13 cellular contexts compared by ENCODE assay signal in the genomic region with DNA sequence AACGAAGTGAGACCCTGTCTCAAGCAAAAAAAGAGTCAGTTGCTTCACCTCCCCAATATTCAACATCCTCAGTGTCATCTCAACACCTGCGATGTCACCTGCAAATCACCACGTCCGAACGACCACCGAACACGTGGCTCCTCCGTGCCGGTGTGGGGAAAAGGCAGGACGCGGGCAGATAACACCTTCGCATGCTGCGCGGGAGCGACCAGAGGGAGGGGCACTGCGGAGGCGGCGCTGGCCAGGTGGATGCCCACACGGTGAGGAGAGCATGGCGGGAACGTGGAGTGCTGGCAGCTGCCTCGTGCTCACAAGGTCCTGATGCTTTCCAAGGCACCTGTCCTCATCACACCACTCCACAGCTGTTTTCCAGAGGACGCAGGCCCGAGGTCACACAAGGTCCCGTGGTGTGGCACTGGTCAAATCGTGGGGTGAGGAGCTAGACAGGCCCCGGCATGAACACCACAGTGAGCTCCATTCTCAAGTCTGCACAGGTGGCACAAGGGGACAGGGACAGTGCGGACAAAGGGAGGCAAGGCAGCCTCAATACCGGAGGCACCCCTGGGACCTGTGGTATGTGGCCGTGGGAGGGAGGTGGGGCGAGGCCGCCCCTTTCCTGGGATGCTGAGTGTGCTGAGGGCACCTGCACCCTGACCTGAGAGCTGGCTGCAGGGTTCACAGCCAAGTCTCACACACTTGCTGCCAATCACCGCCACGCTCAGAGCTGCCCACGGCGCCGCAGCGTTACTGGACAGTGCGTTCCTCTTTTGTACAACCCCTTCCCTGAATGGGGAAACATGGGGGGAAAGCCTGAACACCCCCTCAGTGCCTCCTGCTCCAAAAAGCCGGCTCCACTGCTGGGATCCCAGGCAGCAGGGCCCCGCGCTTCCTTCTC. TPM values are rescaled to one million over a fixed set of nuclear protein-coding genes. Genes with fewer than 3 reads are reported as not detected.
A peak's percentile ranks its signal among the peaks of the same experiment; 100 is the strongest.
DNase-seq lines count a peak whose midpoint lies in the region; ATAC-seq, FAIRE-seq and TF ChIP-seq lines count a peak whose summit lies in the region.
"Had no signal": no experiment of that assay in that cellular context is flagged by ENCODE, and none has a peak within 500 bp of the region (broad histone marks: within the 10 kb centered on the region; RNA-seq: fewer than 3 reads in every experiment).

No MANE protein-coding gene starts in this region.

- WGBS in GM12878 (ENCODE audit: insufficient coverage, insufficient replicate concordance, low lambda C conversion rate, missing lambda C conversion rate), result 93% methylated on average over 42 of the region's 42 CpGs
- WGBS in neuronal stem cell (ENCODE audit: extremely low coverage in 2 of 2, insufficient read length in 2 of 2, insufficient replicate concordance in 1 of 2), 2 donors, result no CpG with 5 or more reads among the region's 42 CpGs
- 92 to 94% methylated on average over 42 of the region's 42 CpGs for WGBS in aorta, 2 donors

- H3K18ac ChIP-seq in neuronal stem cell (ENCODE audit: low read length), result no peak overlapping the region

- H2BK15ac ChIP-seq in neuronal stem cell (ENCODE audit: low read length), result no peak overlapping the region

- FAIRE-seq in GM12878 (lab: Jason Lieb, UNC), result no peak
- FAIRE-seq: A549, H54 had no signal

- intact Hi-C loops in GM12878 (cut with micrococcal nuclease; ENCODE audit: unreplicated experiment) (no loop called here), aorta (cut with DNase I) (no loop called here)

- no peak overlapping the region for H3K4ac ChIP-seq in neuronal stem cell (ENCODE audit: low read length)

- H3K79me2 ChIP-seq in GM12878 (ENCODE audit: control insufficient read depth, insufficient read depth, low read length), result no peaks in the 10 kb centered on the region

- H3K27me3 ChIP-seq in GM12878 (replicated peaks in 1 of 2; ENCODE audit: control insufficient read depth in 2 of 2, insufficient read depth in 2 of 2, low read length in 1 of 2), result no peaks in the 10 kb centered on the region
- H3K27me3 ChIP-seq in neuronal stem cell (ENCODE audit: control insufficient read depth in 3 of 3, insufficient read depth in 3 of 3, low read depth in 1 of 3, low read length in 3 of 3), result no peaks in the 10 kb centered on the region
- no peaks in the 10 kb centered on the region for H3K27me3 ChIP-seq in aorta (ENCODE audit: control insufficient read depth in 1 of 2, insufficient read depth in 2 of 2, low read length in 1 of 2)
- H3K27me3 ChIP-seq in Peyer's patch, result no peaks in the 10 kb centered on the region
- H3K27me3 ChIP-seq: BE2C had no signal

- H3K14ac ChIP-seq in neuronal stem cell (ENCODE audit: low read length), result no peak overlapping the region

- RAD21 ChIA-PET in GM12878 (lab: Charles Lee; ENCODE audit: unreplicated experiment), result no interaction called here

- ATAC-seq in GM12878 (no peak), aorta (ENCODE audit: low FRiP score) (peak; percentile 25)
- ATAC-seq in activated naive CD4-positive, alpha-beta T cell treated with anti-CD3 and anti-CD28 coated beads, Interleukin-2, amount 50 U/mL, for 72 hours, result no peak
- ATAC-seq: A549 had no signal

- H2BK5ac ChIP-seq in neuronal stem cell (ENCODE audit: low read length), result no peak overlapping the region

- TF ChIP-seq POLR2A in GM12878 (IDR thresholded peaks at IDR 0.05; ENCODE audit: low read depth, low read length) (0 out of 2 replicates have a peak, but pooled peaks have one; percentile 11), Peyer's patch (IDR thresholded peaks at IDR 0.05) (no peak)

- peaks cover 11% of the 10 kb centered on the region for H3K79me1 ChIP-seq in neuronal stem cell (ENCODE audit: low read depth, low read length)

- peaks cover 0 to 24% of the 10 kb centered on the region in 2 donors for H3K36me3 Mint-ChIP-seq in activated naive CD4-positive, alpha-beta T cell treated with anti-CD3 and anti-CD28 coated beads, Interleukin-2, amount 50 U/mL, for 72 hours

- no peak overlapping the region for H3K4me3 ChIP-seq in GM12878
- no peak overlapping the region for H3K4me3 ChIP-seq in neuronal stem cell (ENCODE audit: low read length in 2 of 2)
- no peak overlapping the region for H3K4me3 ChIP-seq in aorta (ENCODE audit: low read length in 2 of 2)
- no peak overlapping the region for H3K4me3 ChIP-seq in Peyer's patch
- H3K4me3 ChIP-seq: A549 had no signal

- H4K20me1 ChIP-seq in GM12878 (ENCODE audit: control insufficient read depth, insufficient read depth), result no peaks in the 10 kb centered on the region

- no peak for TF ChIP-seq RAD21 in GM12878 (IDR thresholded peaks at IDR 0.05; ENCODE audit: insufficient read depth, low read depth, low read length)

- no peaks in the 10 kb centered on the region for H3K9me3 Mint-ChIP-seq in activated naive CD4-positive, alpha-beta T cell treated with anti-CD3 and anti-CD28 coated beads, Interleukin-2, amount 50 U/mL, for 72 hours

- TF ChIP-seq CTCF in GM12878 (IDR thresholded peaks at IDR 0.05 in 2 of 3, conservative IDR thresholded peaks at IDR 0.05 in 1 of 3; ENCODE audit: control insufficient read depth in 2 of 3, extremely low read depth in 1 of 3, insufficient read depth in 1 of 3, low read depth in 3 of 3, low read length in 3 of 3), result no peak
- TF ChIP-seq CTCF in Peyer's patch (IDR thresholded peaks at IDR 0.05), result no peak

- SMC1A ChIA-PET in GM12878 (lab: Charles Lee; ENCODE audit: uncharacterized antibody, unreplicated experiment), result no interaction called here

- DNase-seq in CD1c-positive myeloid dendritic cell (ENCODE audit: extremely low spot score), result peak; percentile 21
- DNase-seq in GM12878 (ENCODE audit: low read depth, low spot score), result no peak
- no peak for DNase-seq in neuronal stem cell (ENCODE audit: low spot score)
- DNase-seq in aorta, result no peak
- DNase-seq in activated naive CD4-positive, alpha-beta T cell treated with anti-CD3 and anti-CD28 coated beads, Interleukin-2, amount 50 U/mL, for 72 hours (ENCODE audit: low spot score in 2 of 2), result no peak
- no peak for DNase-seq in Peyer's patch
- DNase-seq: BE2C, DMS53, GF-D8 had no signal

- no peak for TF ChIP-seq EP300 in GM12878 (IDR thresholded peaks at IDR 0.05; ENCODE audit: borderline replicate concordance in 1 of 2, control insufficient read depth in 1 of 2, low read depth in 2 of 2, low read length in 2 of 2)

- no TSS peak for BruUV-seq in GM12878 (replicated peaks; lab: Mats Ljungman, UMichigan)

- no peak overlapping the region for H2BK120ac ChIP-seq in neuronal stem cell (ENCODE audit: low read depth, low read length)

- H3K4me2 ChIP-seq in GM12878 (ENCODE audit: control insufficient read depth, insufficient read depth), result no peak overlapping the region
- no peak overlapping the region for H3K4me2 ChIP-seq in neuronal stem cell (ENCODE audit: insufficient read depth, low read length, poor library complexity, severe bottlenecking)
- H3K4me2 ChIP-seq: A549 had no signal

- no peaks in the 10 kb centered on the region for H3K4me1 ChIP-seq in GM12878 (ENCODE audit: control insufficient read depth, insufficient read depth, low read length)
- no peaks in the 10 kb centered on the region for H3K4me1 ChIP-seq in neuronal stem cell (ENCODE audit: control insufficient read depth in 2 of 2, insufficient read depth in 1 of 2, low read depth in 1 of 2, low read length in 2 of 2)
- no peaks in the 10 kb centered on the region for H3K4me1 ChIP-seq in aorta (ENCODE audit: control insufficient read depth in 1 of 2, insufficient read depth in 2 of 2, low read length in 2 of 2)
- H3K4me1 ChIP-seq in Peyer's patch, result no peaks in the 10 kb centered on the region
- H3K4me1 ChIP-seq: BE2C had no signal

- CTCF ChIA-PET in GM12878 (lab: Yijun Ruan, JAX), result no interaction called here

- no peak overlapping the region for H2AK5ac ChIP-seq in neuronal stem cell (ENCODE audit: low read depth, low read length)

- H3K27ac ChIP-seq in GM12878 (ENCODE audit: control insufficient read depth, insufficient read depth), result no peak overlapping the region
- H3K27ac ChIP-seq in neuronal stem cell (replicated peaks; ENCODE audit: low read length), result no peak overlapping the region
- no peak overlapping the region for H3K27ac ChIP-seq in aorta (ENCODE audit: low read depth in 1 of 2, low read length in 2 of 2)
- no peak overlapping the region for H3K27ac ChIP-seq in Peyer's patch
- H3K27ac ChIP-seq: A549, C4-2B had no signal

- in situ Hi-C loops in GM12878 (cut with MboI), result no loop called here

- H2BK12ac ChIP-seq in neuronal stem cell (ENCODE audit: low read length), result no peak overlapping the region

- H2AFZ ChIP-seq in GM12878 (ENCODE audit: control insufficient read depth, low read depth, low read length) (no peak overlapping the region), neuronal stem cell (ENCODE audit: low read length) (no peak overlapping the region)

- H3K9me3 ChIP-seq in GM12878 (replicated peaks; ENCODE audit: control insufficient read depth, insufficient read depth, low read length) (no peaks in the 10 kb centered on the region), neuronal stem cell (replicated peaks in 1 of 2; ENCODE audit: control insufficient read depth in 2 of 2, insufficient read depth in 1 of 2, low read depth in 1 of 2, low read length in 2 of 2) (peaks cover 0 to 1% of the 10 kb centered on the region in 2 donors), aorta (ENCODE audit: control insufficient read depth, low read length) (no peaks in the 10 kb centered on the region), Peyer's patch (no peaks in the 10 kb centered on the region)
- H3K9me3 ChIP-seq: A549, BE2C had no signal

- H3K9ac ChIP-seq in GM12878 (ENCODE audit: control insufficient read depth, insufficient read depth, low read length) (no peak overlapping the region), neuronal stem cell (ENCODE audit: low read depth, low read length, poor library complexity) (peak overlapping the region; percentile 21)

- POLR2A ChIA-PET in GM12878 (lab: Charles Lee), result no interaction called here

- no peak overlapping the region for H4K91ac ChIP-seq in neuronal stem cell (ENCODE audit: low read depth, low read length, poor library complexity)

- no peak overlapping the region for H3K27ac Mint-ChIP-seq in activated naive CD4-positive, alpha-beta T cell treated with anti-CD3 and anti-CD28 coated beads, Interleukin-2, amount 50 U/mL, for 72 hours

- no peak overlapping the region for H4K8ac ChIP-seq in neuronal stem cell (ENCODE audit: low read depth, low read length)

- no peak overlapping the region for H3K23ac ChIP-seq in neuronal stem cell (ENCODE audit: low read depth, low read length, poor library complexity)

- H3K36me3 ChIP-seq in GM12878 (ENCODE audit: control insufficient read depth in 2 of 2, insufficient read depth in 2 of 2, low read length in 1 of 2) (peaks cover 28 to 34% of the 10 kb centered on the region in 2 experiments), neuronal stem cell (replicated peaks in 1 of 2; ENCODE audit: control insufficient read depth in 2 of 2, insufficient read depth in 2 of 2, low read length in 2 of 2) (peaks cover 61 to 89% of the 10 kb centered on the region in 2 donors), aorta (ENCODE audit: control insufficient read depth in 1 of 2, insufficient read depth in 2 of 2, low read length in 1 of 2) (peaks cover 3 to 25% of the 10 kb centered on the region in 2 donors), Peyer's patch (peaks cover 0 to 89% (median 0%) of the 10 kb centered on the region in 3 donors)

RNA-seq across cellular contexts. Expression of gene TUBGCP2, which starts 13.0 kb away (rescaled TPM):
- total RNA-seq in GM12878 (2013; cell fraction: nucleolus; rRNA removed), result 76.6 and 91.2 TPM in 2 replicates
- 38.5 TPM in 2 replicates for total RNA-seq in GM12878 (2014; rRNA removed)
- 18.1 and 19.1 TPM in 2 replicates for total RNA-seq in GM12878 (2014; rRNA removed; fragmentation: Illumina TruSeq; extraction: Trizol)
- total RNA-seq in GM12878 (2021), result 46.5 and 47.1 TPM in 2 replicates
- 12.8 TPM for polyA plus RNA-seq in GM12878 (2011; ENCODE audit: low read depth)
- polyA plus RNA-seq in GM12878 (2011; rRNA removed), result 23.7 and 35.8 TPM in 2 replicates
- polyA plus RNA-seq in GM12878 (2011; cell fraction: cytosol; rRNA removed), result 29.0 and 35.1 TPM in 2 replicates
- polyA plus RNA-seq in GM12878 (2011; cell fraction: nucleus; rRNA removed), result 82.0 and 82.5 TPM in 2 replicates
- 25.1 and 31.7 TPM in 2 replicates for polyA plus RNA-seq in GM12878 (2012)
- 16.0 and 26.6 TPM in 2 replicates for polyA plus RNA-seq in GM12878 (2014; fragmentation: Illumina TruSeq; extraction: Trizol)
- polyA plus RNA-seq in GM12878 (2014; fragmentation: Nextera tagmentation; extraction: Ambion mirVana), result 10 to 100 TPM in 1 of 2 experiments, 1 to 10 TPM in 1; 4.8 to 11.6 TPM
- 33.6 and 36.2 TPM in 2 replicates for polyA plus RNA-seq in GM12878 (2014; rRNA removed)
- 10 to 100 TPM; 36.4 to 37.7 TPM for polyA plus RNA-seq in GM12878 (2016; fragmentation: Nextera tagmentation; extraction: Ambion mirVana)
- 37.1 and 46.2 TPM in 2 replicates for polyA minus RNA-seq in GM12878 (2011; rRNA and poly(A)+ RNA removed)
- polyA minus RNA-seq in GM12878 (2011; cell fraction: cytosol; rRNA and poly(A)+ RNA removed), result 14.8 and 16.3 TPM in 2 replicates
- polyA minus RNA-seq in GM12878 (2011; cell fraction: nucleus; rRNA and poly(A)+ RNA removed), result 24.7 and 47.1 TPM in 2 replicates
- 33.5 TPM for polyA plus RNA-seq in neuronal stem cell (2013, experiment 1 of 2)
- 35.6 TPM for polyA plus RNA-seq in neuronal stem cell (2013, experiment 2 of 2)
- total RNA-seq in aorta, result 10 to 100 TPM; 40.0 to 49.1 TPM
- 100 to 1,000 TPM in 1 of 2 donors, 10 to 100 TPM in 1; 11.3 to 194 TPM for polyA plus RNA-seq in aorta
- total RNA-seq in activated naive CD4-positive, alpha-beta T cell treated with anti-CD3 and anti-CD28 coated beads, Interleukin-2, amount 50 U/mL, for 72 hours, result 10 to 100 TPM; 47.9 to 53.3 TPM
- total RNA-seq in Peyer's patch, result 10 to 100 TPM; 40.1 to 85.0 (median 67.8) TPM

RNA-seq across cellular contexts. Expression of gene ZNF511, which starts 13.0 kb away (rescaled TPM):
- total RNA-seq in GM12878 (2013; cell fraction: nucleolus; rRNA removed), result 9.7 and 10.0 TPM in 2 replicates
- total RNA-seq in GM12878 (2014; rRNA removed) (21.0 and 21.3 TPM in 2 replicates), GM12878 (2014; rRNA removed; fragmentation: Illumina TruSeq; extraction: Trizol) (29.8 and 30.3 TPM in 2 replicates), GM12878 (2021) (50.3 and 57.1 TPM in 2 replicates), aorta (10 to 100 TPM; 18.2 to 28.5 TPM), Peyer's patch (10 to 100 TPM; 25.7 to 42.9 (median 30.5) TPM)
- 17.8 TPM for polyA plus RNA-seq in GM12878 (2011; ENCODE audit: low read depth)
- polyA plus RNA-seq in GM12878 (2011; rRNA removed) (24.8 and 32.1 TPM in 2 replicates), GM12878 (2014; fragmentation: Illumina TruSeq; extraction: Trizol) (12.0 and 31.8 TPM in 2 replicates), GM12878 (2014; fragmentation: Nextera tagmentation; extraction: Ambion mirVana) (1 to 10 TPM in 1 of 2 experiments, under 1 TPM in 1; 0.58 to 6.0 TPM), GM12878 (2014; rRNA removed) (49.0 and 54.9 TPM in 2 replicates), GM12878 (2016; fragmentation: Nextera tagmentation; extraction: Ambion mirVana) (100 to 1,000 TPM; 110 TPM), aorta (10 to 100 TPM; 35.6 to 39.6 TPM)
- 24.5 and 38.8 TPM in 2 replicates for polyA plus RNA-seq in GM12878 (2011; cell fraction: cytosol; rRNA removed)
- polyA plus RNA-seq in GM12878 (2011; cell fraction: nucleus; rRNA removed), result 38.0 and 47.4 TPM in 2 replicates
- 23.5 and 30.3 TPM in 2 replicates for polyA plus RNA-seq in GM12878 (2012)
- 22.6 and 25.5 TPM in 2 replicates for polyA minus RNA-seq in GM12878 (2011; rRNA and poly(A)+ RNA removed)
- polyA minus RNA-seq in GM12878 (2011; cell fraction: cytosol; rRNA and poly(A)+ RNA removed), result 10.1 and 12.4 TPM in 2 replicates
- 5.6 and 10.1 TPM in 2 replicates for polyA minus RNA-seq in GM12878 (2011; cell fraction: nucleus; rRNA and poly(A)+ RNA removed)
- polyA plus RNA-seq in neuronal stem cell (2013, experiment 1 of 2), result 40.1 TPM
- polyA plus RNA-seq in neuronal stem cell (2013, experiment 2 of 2), result 35.5 TPM
- 10 to 100 TPM; 43.4 to 55.6 TPM for total RNA-seq in activated naive CD4-positive, alpha-beta T cell treated with anti-CD3 and anti-CD28 coated beads, Interleukin-2, amount 50 U/mL, for 72 hours

RNA-seq across cellular contexts. Expression of gene ADAM8, which starts 19.0 kb away (rescaled TPM):
- total RNA-seq in GM12878 (2013; cell fraction: nucleolus; rRNA removed), result 204 and 240 TPM in 2 replicates
- total RNA-seq in GM12878 (2014; rRNA removed), result 31.6 and 37.4 TPM in 2 replicates
- 13.0 and 13.2 TPM in 2 replicates for total RNA-seq in GM12878 (2014; rRNA removed; fragmentation: Illumina TruSeq; extraction: Trizol)
- 86.1 and 92.7 TPM in 2 replicates for total RNA-seq in GM12878 (2021)
- 13.7 TPM for polyA plus RNA-seq in GM12878 (2011; ENCODE audit: low read depth)
- polyA plus RNA-seq in GM12878 (2011; rRNA removed), result 5.3 and 15.1 TPM in 2 replicates
- 20.0 and 33.8 TPM in 2 replicates for polyA plus RNA-seq in GM12878 (2011; cell fraction: cytosol; rRNA removed)
- polyA plus RNA-seq in GM12878 (2011; cell fraction: nucleus; rRNA removed), result 351 and 379 TPM in 2 replicates
- polyA plus RNA-seq in GM12878 (2012), result 44.0 and 54.6 TPM in 2 replicates
- 0.68 and 6.8 TPM in 2 replicates for polyA plus RNA-seq in GM12878 (2014; fragmentation: Illumina TruSeq; extraction: Trizol)
- 1 to 10 TPM in 1 of 2 experiments, under 1 TPM in 1; 0.37 to 2.3 TPM for polyA plus RNA-seq in GM12878 (2014; fragmentation: Nextera tagmentation; extraction: Ambion mirVana)
- 51.6 and 73.2 TPM in 2 replicates for polyA plus RNA-seq in GM12878 (2014; rRNA removed)
- 10 to 100 TPM; 28.4 to 34.1 TPM for polyA plus RNA-seq in GM12878 (2016; fragmentation: Nextera tagmentation; extraction: Ambion mirVana)
- polyA minus RNA-seq in GM12878 (2011; rRNA and poly(A)+ RNA removed), result 14.7 and 35.3 TPM in 2 replicates
- 13.4 and 24.5 TPM in 2 replicates for polyA minus RNA-seq in GM12878 (2011; cell fraction: cytosol; rRNA and poly(A)+ RNA removed)
- polyA minus RNA-seq in GM12878 (2011; cell fraction: nucleus; rRNA and poly(A)+ RNA removed), result 96.1 and 129 TPM in 2 replicates
- 1.1 TPM for polyA plus RNA-seq in neuronal stem cell (2013, experiment 1 of 2)
- polyA plus RNA-seq in neuronal stem cell (2013, experiment 2 of 2), result 1.3 TPM
- 10 to 100 TPM; 11.2 to 17.0 TPM for total RNA-seq in aorta
- polyA plus RNA-seq in aorta, result 1 to 10 TPM; 1.0 to 1.3 TPM
- 100 to 1,000 TPM; 101 to 201 TPM for total RNA-seq in activated naive CD4-positive, alpha-beta T cell treated with anti-CD3 and anti-CD28 coated beads, Interleukin-2, amount 50 U/mL, for 72 hours
- 10 to 100 TPM in 1 of 4 donors, 1 to 10 TPM in 3; 5.4 to 12.4 (median 6.4) TPM for total RNA-seq in Peyer's patch

RNA-seq across cellular contexts. Expression of gene CALY, which starts 41.0 kb away (rescaled TPM):
- not detected in 2 replicates for total RNA-seq in GM12878 (2013; cell fraction: nucleolus; rRNA removed)
- total RNA-seq in GM12878 (2014; rRNA removed), result not detected in 2 replicates
- total RNA-seq in GM12878 (2014; rRNA removed; fragmentation: Illumina TruSeq; extraction: Trizol), result not detected in 2 replicates
- total RNA-seq in GM12878 (2021), result not detected in 2 replicates
- not detected for polyA plus RNA-seq in GM12878 (2011; ENCODE audit: low read depth)
- 0.07 TPM in 1 of 2 replicates, not detected in the other for polyA plus RNA-seq in GM12878 (2011; rRNA removed)
- 0.07 TPM in 1 of 2 replicates, not detected in the other for polyA plus RNA-seq in GM12878 (2011; cell fraction: cytosol; rRNA removed)
- 0.44 and 0.87 TPM in 2 replicates for polyA plus RNA-seq in GM12878 (2011; cell fraction: nucleus; rRNA removed)
- polyA plus RNA-seq in GM12878 (2012), result not detected in 2 replicates
- not detected in 2 replicates for polyA plus RNA-seq in GM12878 (2014; fragmentation: Illumina TruSeq; extraction: Trizol)
- not detected for polyA plus RNA-seq in GM12878 (2014; fragmentation: Nextera tagmentation; extraction: Ambion mirVana)
- polyA plus RNA-seq in GM12878 (2014; rRNA removed), result not detected in 2 replicates
- polyA plus RNA-seq in GM12878 (2016; fragmentation: Nextera tagmentation; extraction: Ambion mirVana), result not detected
- polyA minus RNA-seq in GM12878 (2011; rRNA and poly(A)+ RNA removed), result not detected in 2 replicates
- not detected in 2 replicates for polyA minus RNA-seq in GM12878 (2011; cell fraction: cytosol; rRNA and poly(A)+ RNA removed)
- not detected in 2 replicates for polyA minus RNA-seq in GM12878 (2011; cell fraction: nucleus; rRNA and poly(A)+ RNA removed)
- polyA plus RNA-seq in neuronal stem cell (2013, experiment 1 of 2), result 9.4 TPM
- polyA plus RNA-seq in neuronal stem cell (2013, experiment 2 of 2), result 11.0 TPM
- total RNA-seq in aorta, result not detected
- not detected for polyA plus RNA-seq in aorta
- total RNA-seq in activated naive CD4-positive, alpha-beta T cell treated with anti-CD3 and anti-CD28 coated beads, Interleukin-2, amount 50 U/mL, for 72 hours, result not detected
- 1 to 10 TPM in 2 of 4 donors, under 1 TPM in 1, not detected in 1; 0.88 to 1.6 (median 1.5) TPM for total RNA-seq in Peyer's patch

RNA-seq across cellular contexts. Expression of gene PRAP1, which starts 51.5 kb away (rescaled TPM):
- not detected in 2 replicates for total RNA-seq in GM12878 (2013; cell fraction: nucleolus; rRNA removed)
- total RNA-seq in GM12878 (2014; rRNA removed) (not detected in 2 replicates), GM12878 (2014; rRNA removed; fragmentation: Illumina TruSeq; extraction: Trizol) (not detected in 2 replicates), GM12878 (2021) (not detected in 2 replicates), aorta (not detected), Peyer's patch (1,000 to 10,000 TPM in 3 of 4 donors, 10 to 100 TPM in 1; 52.8 to 2,204 (median 1,384) TPM)
- polyA plus RNA-seq in GM12878 (2011; ENCODE audit: low read depth), result not detected
- polyA plus RNA-seq in GM12878 (2011; rRNA removed) (not detected in 2 replicates), GM12878 (2014; fragmentation: Illumina TruSeq; extraction: Trizol) (not detected in 2 replicates), GM12878 (2014; fragmentation: Nextera tagmentation; extraction: Ambion mirVana) (not detected), GM12878 (2014; rRNA removed) (not detected in 2 replicates), GM12878 (2016; fragmentation: Nextera tagmentation; extraction: Ambion mirVana) (under 1 TPM in 1 of 2 experiments, not detected in 1; 0.25 TPM), aorta (10 to 100 TPM in 1 of 2 donors, under 1 TPM in 1; 0.49 to 51.6 TPM)
- not detected in 2 replicates for polyA plus RNA-seq in GM12878 (2011; cell fraction: cytosol; rRNA removed)
- not detected in 2 replicates for polyA plus RNA-seq in GM12878 (2011; cell fraction: nucleus; rRNA removed)
- 0.32 and 0.42 TPM in 2 replicates for polyA plus RNA-seq in GM12878 (2012)
- polyA minus RNA-seq in GM12878 (2011; rRNA and poly(A)+ RNA removed), result not detected in 2 replicates
- not detected in 2 replicates for polyA minus RNA-seq in GM12878 (2011; cell fraction: cytosol; rRNA and poly(A)+ RNA removed)
- not detected in 2 replicates for polyA minus RNA-seq in GM12878 (2011; cell fraction: nucleus; rRNA and poly(A)+ RNA removed)
- 0.52 TPM for polyA plus RNA-seq in neuronal stem cell (2013, experiment 1 of 2)
- polyA plus RNA-seq in neuronal stem cell (2013, experiment 2 of 2), result 0.43 TPM
- not detected for total RNA-seq in activated naive CD4-positive, alpha-beta T cell treated with anti-CD3 and anti-CD28 coated beads, Interleukin-2, amount 50 U/mL, for 72 hours
- polyA plus RNA-seq: AG04450 had no signal
